ENCODE assay signal across 1 cellular context in the genomic region with DNA sequence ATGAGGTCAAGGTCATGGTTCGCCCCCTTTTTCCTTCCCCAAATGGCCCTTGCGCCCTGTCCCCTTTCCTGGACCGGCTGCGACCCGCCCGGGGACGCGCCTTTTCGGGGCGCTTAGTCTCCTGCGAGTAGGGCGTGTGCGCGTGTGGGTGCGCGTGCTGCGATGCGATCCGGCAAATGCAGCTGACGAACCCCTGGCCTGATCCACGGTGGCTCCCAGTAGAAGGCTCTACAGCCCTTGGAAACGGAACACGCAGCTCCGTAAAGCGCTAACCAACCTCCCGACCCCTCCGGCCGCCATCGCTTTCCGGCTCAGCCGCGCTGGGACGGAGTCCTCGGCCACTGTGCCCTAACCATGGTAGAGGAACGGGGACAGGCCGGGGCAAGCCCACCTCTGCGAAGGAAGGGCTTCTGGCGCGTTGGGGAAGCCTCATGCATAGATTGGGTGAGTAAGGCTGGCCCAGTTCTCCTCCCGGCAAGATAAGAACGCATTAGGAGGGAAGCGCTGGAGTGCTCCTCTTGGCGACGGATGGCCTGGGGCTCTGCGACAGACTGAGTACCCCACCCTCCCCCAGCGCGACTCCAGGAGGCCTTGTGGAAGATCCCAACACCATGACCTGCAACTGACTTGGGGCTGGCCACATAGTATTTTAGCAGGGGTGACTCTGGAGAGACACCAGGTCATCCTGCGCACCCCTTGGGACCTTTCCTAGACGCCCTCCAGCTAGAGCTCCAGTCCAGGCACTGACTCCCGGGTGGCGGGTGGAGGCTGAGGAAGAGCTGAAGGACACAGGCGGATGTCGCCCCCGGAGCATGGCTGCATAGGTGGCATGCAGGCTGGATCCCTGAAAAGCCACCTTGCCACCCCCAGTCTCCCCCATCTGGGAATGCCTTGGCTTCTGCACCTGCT.
TF ChIP-seq lines count a peak whose summit lies in the region.

No MANE protein-coding gene starts in this region.

TF ChIP-seq in endothelial cell of umbilical vein, 7 proteins besides CTCF, POLR2A, EP300 and RAD21 (continued from another document):
- TF ChIP-seq FOS (IDR thresholded peaks at IDR 0.05; ENCODE audit: borderline replicate concordance, insufficient read depth, low read length) (no peak), MYC (IDR thresholded peaks at IDR 0.05; ENCODE audit: low read depth, low read length) (no peak), MAX (IDR thresholded peaks at IDR 0.05; ENCODE audit: insufficient read depth, insufficient read length) (no peak), POLR2AphosphoS5 (IDR thresholded peaks at IDR 0.05; ENCODE audit: insufficient read depth, low read depth, low read length) (no peak)
